20 cellular contexts compared by ENCODE assay signal in the genomic region with DNA sequence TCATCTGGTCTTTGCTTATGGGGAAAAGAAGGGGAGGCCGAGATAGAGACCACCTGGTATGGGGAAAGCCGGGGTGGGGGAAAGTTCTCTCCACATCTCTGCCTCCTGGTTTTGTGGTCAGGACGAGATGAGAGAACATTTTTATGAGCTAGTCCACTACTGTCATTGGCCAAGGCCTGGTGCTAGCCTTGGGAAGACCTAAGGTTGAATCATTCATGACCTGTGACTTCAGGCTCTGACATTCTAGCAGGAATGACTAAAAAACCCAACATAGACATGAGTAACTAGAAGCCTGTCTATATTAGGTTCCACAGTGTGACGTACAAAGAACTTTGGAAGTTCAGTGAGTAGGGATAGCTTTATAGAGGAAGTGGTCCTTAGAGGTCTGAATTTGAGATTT.
A peak's percentile ranks its signal among the peaks of the same experiment; 100 is the strongest.
DNase-seq lines count a peak whose midpoint lies in the region; ATAC-seq, FAIRE-seq and TF ChIP-seq lines count a peak whose summit lies in the region.
"Had no signal": no experiment of that assay in that cellular context is flagged by ENCODE, and none has a peak within 500 bp of the region (broad histone marks: within the 10 kb centered on the region; RNA-seq: fewer than 3 reads in every experiment).

No MANE protein-coding gene starts in this region.

- no peaks in the 10 kb centered on the region for H3K9me3 ChIP-seq in testis
- H3K9me3 ChIP-seq: A549, uterus had no signal

- in situ Hi-C loops in astrocyte of the spinal cord (cut with HindIII; ENCODE audit: low sequenced_read_pairs), result no loop called here

- FAIRE-seq in GM12891 (lab: Jason Lieb, UNC), result no peak
- FAIRE-seq: A549, kidney had no signal

- peaks cover 4% of the 10 kb centered on the region for H3K4me1 ChIP-seq in testis
- H3K4me1 ChIP-seq: A549, uterus had no signal

- H3K27ac ChIP-seq in testis, result no peak overlapping the region
- H3K27ac ChIP-seq: A549, KMS-11, skin epidermis, uterus had no signal

- no peak for ATAC-seq in GM18520 (IDR thresholded peaks at IDR 0.05; ENCODE audit: unreplicated experiment)
- ATAC-seq: A549, Right ventricle myocardium inferior had no signal

- H3K36me3 ChIP-seq in testis (ENCODE audit: low read depth, missing control alignments), result no peaks in the 10 kb centered on the region
- H3K36me3 ChIP-seq: uterus had no signal

- intact Hi-C loops in testis (cut with DNase I; ENCODE audit: low total_unique reads), result no loop called here

- TF ChIP-seq POLR2A in GM12891 (IDR thresholded peaks at IDR 0.05; ENCODE audit: low read depth, low read length) (no peak), testis (IDR thresholded peaks at IDR 0.05) (no peak)

- no peaks in the 10 kb centered on the region for H3K27me3 ChIP-seq in testis
- H3K27me3 ChIP-seq: uterus had no signal

- 86 to 91% methylated on average over 4 of the region's 4 CpGs for WGBS in testis, 2 donors

- DNase-seq in A172 (ENCODE audit: low spot score) (peak; percentile 4), HCEC 1CT (peak; percentile 53), astrocyte of the spinal cord (ENCODE audit: low read depth, low spot score) (peak; percentile 15), kidney glomerular epithelial cell (lab: John Stamatoyannopoulos, UW) (peak; percentile 58), GM12891 (ENCODE audit: insufficient read length, low spot score) (no peak), testis (no peak), NCI-H2227 (lab: John Stamatoyannopoulos, UW; ENCODE audit: unreplicated experiment) (no peak)
- DNase-seq: activated CD4-positive, alpha-beta T cell treated with anti-CD3 and anti-CD28 coated beads, Interleukin-2, amount 10 ng/mL, durations not matched to agents 7 days and 5 days; activated CD8-positive, alpha-beta memory T cell treated with anti-CD3 and anti-CD28 coated beads, Interleukin-2, amount 50 U/mL, for 4 hours; activated gamma-delta T cell; amniotic stem cell; kidney; NCI-H2081 treated with DMSO at 0.1 percent for 48 hours; stimulated activated CD4-positive, alpha-beta T cell treated with anti-CD3 and anti-CD28 coated beads, Interleukin-4, amount 100 ng/mL, for 1 hour; uterus had no signal

- no peak overlapping the region for H3K4me3 ChIP-seq in astrocyte of the spinal cord (ENCODE audit: low read depth, low read length)
- no peak overlapping the region for H3K4me3 ChIP-seq in testis
- H3K4me3 ChIP-seq: A549, skin epidermis, uterus had no signal

- TF ChIP-seq CTCF in astrocyte of the spinal cord (IDR thresholded peaks at IDR 0.05; ENCODE audit: low read depth, low read length) (no peak), testis (IDR thresholded peaks at IDR 0.05) (no peak)

TF ChIP-seq in GM12891, 5 proteins besides CTCF, POLR2A, EP300 and RAD21:
- TF ChIP-seq SPI1 (IDR thresholded peaks at IDR 0.05; ENCODE audit: low read depth, low read length) (no peak), PAX5 (IDR thresholded peaks at IDR 0.05; ENCODE audit: insufficient read depth, low read length, severe bottlenecking) (no peak), POLR2AphosphoS5 (IDR thresholded peaks at IDR 0.05; ENCODE audit: low read depth, low read length) (no peak), POU2F2 (IDR thresholded peaks at IDR 0.05; ENCODE audit: low read depth, low read length) (no peak), TAF1 (IDR thresholded peaks at IDR 0.05; ENCODE audit: low read depth, low read length) (no peak)

Comparison
In these comparisons a context has a peak if more than half of its experiments do, and no peak if none do; other contexts are left out.
1. DNase-seq: peak in A172 (single experiment), HCEC 1CT (single experiment), astrocyte of the spinal cord (single experiment) and kidney glomerular epithelial cell (single experiment); none in GM12891 (single experiment), testis (single experiment) and NCI-H2227 (single experiment).